8 cellular contexts compared by ENCODE assay signal in genomic region chr12:51891843-51892242, GRCh38. TPM values are rescaled to one million over a fixed set of nuclear protein-coding genes. Genes with fewer than 3 reads are reported as not detected.
DNase-seq lines count a peak whose midpoint lies in the region; ATAC-seq, FAIRE-seq and TF ChIP-seq lines count a peak whose summit lies in the region.

No MANE protein-coding gene starts in this region.

- no peak for TF ChIP-seq EP300 in K562 (IDR thresholded peaks at IDR 0.05; ENCODE audit: low read length)

- TF ChIP-seq POLR2A in HCT116 (IDR thresholded peaks at IDR 0.05; ENCODE audit: borderline replicate concordance, extremely low read depth, insufficient read depth, insufficient read length) (no peak), K562 (conservative IDR thresholded peaks at IDR 0.05) (no peak)

- in situ Hi-C loops in K562 (cut with MboI), result loop anchor here (5.0 kb wide), 1 partner anchor 85 kb away; no protein-coding TSS in a partner anchor

- FAIRE-seq in K562 (lab: Jason Lieb, UNC), result peak; percentile 6

- H3K4me3 ChIP-seq in BE2C (ENCODE audit: low read depth, low read length) (no peak overlapping the region), HCT116 (replicated peaks in 1 of 2; ENCODE audit: low read depth in 1 of 2, low read length in 2 of 2) (no peak overlapping the region), K562 (no peak overlapping the region)

- TF ChIP-seq CTCF in BE2C (IDR thresholded peaks at IDR 0.05; ENCODE audit: low read depth, low read length) (peak; percentile 44; the same call in 1 of the 2 replicates), HCT116 (IDR thresholded peaks at IDR 0.05 in 2 of 3, conservative IDR thresholded peaks at IDR 0.05 in 1 of 3; ENCODE audit: borderline replicate concordance in 1 of 3, insufficient read depth in 1 of 3, low read depth in 2 of 3, low read length in 2 of 3) (peak; percentile 32 to 53 (median 35); a peak in 5 of 6 replicates), K562 (IDR thresholded peaks at IDR 0.05 in 2 of 3, conservative IDR thresholded peaks at IDR 0.05 in 1 of 3; ENCODE audit: insufficient read depth in 2 of 3, low read depth in 1 of 3, low read length in 3 of 3) (peak in 2 of 3 experiments; percentile 16 to 56; a peak in 3 of 6 replicates), nephron (IDR thresholded peaks at IDR 0.05; ENCODE audit: unreplicated experiment in 3 of 3) (peak; percentile 33 to 54 (median 39))

- H3K79me2 ChIP-seq in HCT116 (ENCODE audit: insufficient read depth, low read length), result no peaks in the 10 kb centered on the region
- no peaks in the 10 kb centered on the region for H3K79me2 ChIP-seq in K562 (ENCODE audit: control insufficient read depth, insufficient read depth, low read length)

- H3K4me2 ChIP-seq in HCT116 (ENCODE audit: low read length), result no peak overlapping the region
- no peak overlapping the region for H3K4me2 ChIP-seq in K562 (ENCODE audit: insufficient read depth, low read length)

- POLR2A ChIA-PET in HCT116 (lab: Charles Lee) (no interaction called here), K562 (lab: Yijun Ruan, JAX) (interaction anchor here (0.7 kb wide), 1 partner anchor 14 kb away, joined by 3 read pairs; no protein-coding TSS in a partner anchor)

- BruUV-seq in HCT116 (replicated peaks; lab: Mats Ljungman, UMichigan), result no TSS peak
- BruUV-seq in K562 (replicated peaks; lab: Mats Ljungman, UMichigan), result no TSS peak

- no peaks in the 10 kb centered on the region for H3K36me3 Mint-ChIP-seq in nephron (ENCODE audit: low read depth)

- intact Hi-C loops in HCT116 (cut with micrococcal nuclease) (loop anchor here (5.0 kb wide), 1 partner anchor 130 kb away; no protein-coding TSS in a partner anchor), K562 (cut with micrococcal nuclease) (no loop called here)

- no peak for DNase-seq in BE2C
- DNase-seq in HCT116 (ENCODE audit: low read depth, low spot score), result no peak
- DNase-seq in K562 (ENCODE audit: extremely low read depth in 1 of 4, low spot score in 3 of 4), result peak in 2 of 4 experiments; percentile 51 to 63
- DNase-seq in GM19238 (ENCODE audit: insufficient read length, low spot score), result no peak
- DNase-seq in NCI-H510A (lab: John Stamatoyannopoulos, UW), result no peak
- DNase-seq in SKM-1 (lab: John Stamatoyannopoulos, UW; ENCODE audit: unreplicated experiment), result no peak

- no peak for ATAC-seq in HCT116
- ATAC-seq in K562, result no peak
- ATAC-seq in HG03521 (IDR thresholded peaks at IDR 0.05; ENCODE audit: unreplicated experiment), result no peak

- H3K36me3 ChIP-seq in BE2C (no peaks in the 10 kb centered on the region), HCT116 (ENCODE audit: control insufficient read depth in 1 of 2, insufficient read depth in 2 of 2, low read length in 2 of 2) (no peaks in the 10 kb centered on the region), K562 (ENCODE audit: control insufficient read depth, insufficient read depth, low read length) (no peaks in the 10 kb centered on the region)

- no peak overlapping the region for H3K27ac Mint-ChIP-seq in nephron

- RAD21 ChIA-PET in HCT116 (lab: Charles Lee; ENCODE audit: low non-redundant PET in 1 of 2, low total read pairs in 2 of 2, uncharacterized antibody in 2 of 2, unreplicated experiment in 2 of 2), result interaction anchor here in 1 of 2 experiments (0.9 kb wide), 1 partner anchor 31 kb away, joined by 5 read pairs; no protein-coding TSS in a partner anchor

- H3K9ac ChIP-seq in HCT116 (ENCODE audit: low read length) (no peak overlapping the region), K562 (ENCODE audit: insufficient read depth in 1 of 2, low read depth in 2 of 2, low read length in 2 of 2) (no peak overlapping the region)

- peaks cover 10% of the 10 kb centered on the region for H3K4me1 Mint-ChIP-seq in nephron

- CTCF ChIA-PET in HCT116 (lab: Charles Lee) (interaction anchor here (0.7 to 3.9 kb wide), 6 partner anchors 85 to 137 kb away, joined by 3 to 36 read pairs (median 3); no protein-coding TSS in a partner anchor), K562 (lab: Yijun Ruan, JAX; ENCODE audit: low intra/inter-chr PET ratio) (interaction anchor here (0.7 to 1.7 kb wide), 4 partner anchors 18 to 132 kb away, joined by 4 to 7 read pairs (median 6); no protein-coding TSS in a partner anchor)

- TF ChIP-seq RAD21 in HCT116 (IDR thresholded peaks at IDR 0.05; ENCODE audit: low read depth) (peak; percentile 51), K562 (CRISPR knock-in tag; conservative IDR thresholded peaks at IDR 0.05 in 1 of 2, IDR thresholded peaks at IDR 0.05 in 1 of 2) (peak; percentile 29 to 60; a peak in 2 of 4 replicates)

- H3K9me1 ChIP-seq in K562 (ENCODE audit: control insufficient read depth, insufficient read depth, low read length), result no peaks in the 10 kb centered on the region

- no peak overlapping the region for H3K4me3 Mint-ChIP-seq in nephron

- H3K27me3 ChIP-seq in BE2C (no peaks in the 10 kb centered on the region), HCT116 (ENCODE audit: insufficient read depth, low read length) (no peaks in the 10 kb centered on the region), K562 (ENCODE audit: control insufficient read depth in 2 of 2, insufficient read depth in 2 of 2, low read length in 2 of 2) (no peaks in the 10 kb centered on the region)

- H3K27me3 Mint-ChIP-seq in nephron (ENCODE audit: low read depth), result peaks cover 10% of the 10 kb centered on the region

- H3K9me2 ChIP-seq in HCT116 (ENCODE audit: insufficient read depth), result no peaks in the 10 kb centered on the region

- peaks cover 13% of the 10 kb centered on the region for H3K4me1 ChIP-seq in BE2C
- peaks cover 0 to 8% of the 10 kb centered on the region in 2 experiments; a peak in 2 of 4 replicates for H3K4me1 ChIP-seq in HCT116 (ENCODE audit: control insufficient read depth in 1 of 2, insufficient read depth in 2 of 2, low read length in 2 of 2)
- H3K4me1 ChIP-seq in K562 (replicated peaks in 1 of 2; ENCODE audit: control insufficient read depth in 2 of 2, insufficient read depth in 2 of 2, low read length in 2 of 2), result peaks cover 2 to 33% of the 10 kb centered on the region in 2 experiments; a peak in 3 of 5 replicates

- H3K27ac ChIP-seq in HCT116 (ENCODE audit: low read depth, low read length) (no peak overlapping the region), K562 (ENCODE audit: extremely low read depth, low read depth, low read length) (no peak overlapping the region)

- no peaks in the 10 kb centered on the region for H3K9me3 ChIP-seq in BE2C
- H3K9me3 ChIP-seq in HCT116 (ENCODE audit: control insufficient read depth in 1 of 2, insufficient read depth in 1 of 2, low read depth in 1 of 2, low read length in 2 of 2), result no peaks in the 10 kb centered on the region
- H3K9me3 ChIP-seq in K562 (replicated peaks; ENCODE audit: control insufficient read depth, insufficient read depth, low read depth, low read length), result no peaks in the 10 kb centered on the region

- no peaks in the 10 kb centered on the region for H3K9me3 Mint-ChIP-seq in nephron

- H4K20me1 ChIP-seq in HCT116 (ENCODE audit: insufficient read depth) (no peaks in the 10 kb centered on the region), K562 (replicated peaks; ENCODE audit: control insufficient read depth, insufficient read depth, low read length) (no peaks in the 10 kb centered on the region)

- H2AFZ ChIP-seq in HCT116 (ENCODE audit: low read depth, low read length, poor library complexity, severe bottlenecking) (no peak overlapping the region), K562 (ENCODE audit: low read depth, low read length) (no peak overlapping the region)

RNA-seq across cellular contexts. Expression of gene ANKRD33, which starts 3.9 kb away (rescaled TPM):
- not detected for polyA plus RNA-seq in BE2C (2012; ENCODE audit: insufficient read depth, insufficient read length, low read depth)
- total RNA-seq in HCT116 (2021; ENCODE audit: unreplicated experiment), result not detected
- polyA plus RNA-seq in HCT116 (2012), result 0.04 and 0.05 TPM in 2 replicates
- total RNA-seq in K562 (2011; cell fraction: chromatin; rRNA removed; ENCODE audit: low replicate concordance), result 0.21 and 0.51 TPM in 2 replicates
- total RNA-seq in K562 (2011; cell fraction: nucleolus; rRNA removed), result 0.39 and 0.50 TPM in 2 replicates
- total RNA-seq in K562 (2011; cell fraction: nucleoplasm; rRNA removed), result 0.31 and 0.37 TPM in 2 replicates
- not detected in 2 replicates for total RNA-seq in K562 (2014; rRNA removed)
- total RNA-seq in K562 (2014; rRNA removed; fragmentation: Illumina TruSeq; extraction: Trizol), result 0.07 and 0.10 TPM in 2 replicates
- 0.11 and 0.23 TPM in 2 replicates for total RNA-seq in K562 (2015; rRNA removed; fragmentation: Illumina TruSeq; extraction: Trizol)
- total RNA-seq in K562 (2021), result 0.20 TPM in 1 of 2 replicates, not detected in the other
- polyA plus RNA-seq in K562 (2011; rRNA removed), result 0.06 and 0.08 TPM in 2 replicates
- 0.04 TPM in 1 of 2 replicates, not detected in the other for polyA plus RNA-seq in K562 (2011; cell fraction: cytosol; rRNA removed)
- 0.18 and 0.47 TPM in 2 replicates for polyA plus RNA-seq in K562 (2011; cell fraction: nucleus; rRNA removed)
- polyA plus RNA-seq in K562 (2012), result 0.17 and 3.1 TPM in 2 replicates
- 0.04 TPM in 1 of 2 replicates, not detected in the other for polyA plus RNA-seq in K562 (2014; fragmentation: Illumina TruSeq; extraction: Trizol)
- not detected for polyA plus RNA-seq in K562 (2014; fragmentation: Nextera tagmentation; extraction: Ambion mirVana)
- 0.11 TPM in 1 of 2 replicates, not detected in the other for polyA plus RNA-seq in K562 (2014; rRNA removed)
- not detected in 2 replicates for polyA minus RNA-seq in K562 (2011; rRNA and poly(A)+ RNA removed)
- not detected in 2 replicates for polyA minus RNA-seq in K562 (2011; cell fraction: cytosol; rRNA and poly(A)+ RNA removed)
- polyA minus RNA-seq in K562 (2011; cell fraction: nucleus; rRNA and poly(A)+ RNA removed), result 0.27 and 0.44 TPM in 2 replicates

RNA-seq across cellular contexts. Expression of gene ACVRL1, which starts 15.5 kb away (rescaled TPM):
- polyA plus RNA-seq in BE2C (2012; ENCODE audit: insufficient read depth, insufficient read length, low read depth), result 68.1 TPM
- total RNA-seq in HCT116 (2021; ENCODE audit: unreplicated experiment) (2.5 TPM), K562 (2014; rRNA removed) (0.20 and 0.91 TPM in 2 replicates), K562 (2014; rRNA removed; fragmentation: Illumina TruSeq; extraction: Trizol) (0.06 and 0.22 TPM in 2 replicates), K562 (2015; rRNA removed; fragmentation: Illumina TruSeq; extraction: Trizol) (0.36 and 0.87 TPM in 2 replicates), K562 (2021) (1.3 and 1.4 TPM in 2 replicates)
- polyA plus RNA-seq in HCT116 (2012), result 1.6 and 1.8 TPM in 2 replicates
- 1.3 and 3.5 TPM in 2 replicates for total RNA-seq in K562 (2011; cell fraction: chromatin; rRNA removed; ENCODE audit: low replicate concordance)
- total RNA-seq in K562 (2011; cell fraction: nucleolus; rRNA removed), result 2.1 and 2.7 TPM in 2 replicates
- 1.2 and 2.4 TPM in 2 replicates for total RNA-seq in K562 (2011; cell fraction: nucleoplasm; rRNA removed)
- polyA plus RNA-seq in K562 (2011; rRNA removed) (0.26 and 0.83 TPM in 2 replicates), K562 (2014; fragmentation: Illumina TruSeq; extraction: Trizol) (0.30 and 0.71 TPM in 2 replicates), K562 (2014; fragmentation: Nextera tagmentation; extraction: Ambion mirVana) (under 1 TPM; 0.07 to 0.11 TPM), K562 (2014; rRNA removed) (0.42 and 0.45 TPM in 2 replicates)
- polyA plus RNA-seq in K562 (2011; cell fraction: cytosol; rRNA removed), result 0.39 and 0.47 TPM in 2 replicates
- 2.0 and 2.1 TPM in 2 replicates for polyA plus RNA-seq in K562 (2011; cell fraction: nucleus; rRNA removed)
- polyA plus RNA-seq in K562 (2012), result 1.2 and 5.1 TPM in 2 replicates
- 0.28 and 1.2 TPM in 2 replicates for polyA minus RNA-seq in K562 (2011; rRNA and poly(A)+ RNA removed)
- not detected in 2 replicates for polyA minus RNA-seq in K562 (2011; cell fraction: cytosol; rRNA and poly(A)+ RNA removed)
- 0.94 and 1.7 TPM in 2 replicates for polyA minus RNA-seq in K562 (2011; cell fraction: nucleus; rRNA and poly(A)+ RNA removed)

RNA-seq across cellular contexts. Expression of gene FIGNL2, which starts 43.3 kb away (rescaled TPM):
- polyA plus RNA-seq in BE2C (2012; ENCODE audit: insufficient read depth, insufficient read length, low read depth), result 0.94 TPM
- total RNA-seq in HCT116 (2021; ENCODE audit: unreplicated experiment) (0.27 TPM), K562 (2014; rRNA removed) (not detected in 2 replicates), K562 (2014; rRNA removed; fragmentation: Illumina TruSeq; extraction: Trizol) (not detected in 2 replicates), K562 (2015; rRNA removed; fragmentation: Illumina TruSeq; extraction: Trizol) (not detected in 2 replicates), K562 (2021) (not detected in 2 replicates)
- 0.04 and 0.05 TPM in 2 replicates for polyA plus RNA-seq in HCT116 (2012)
- total RNA-seq in K562 (2011; cell fraction: chromatin; rRNA removed; ENCODE audit: low replicate concordance), result 0.07 TPM in 1 of 2 replicates, not detected in the other
- 0.17 TPM in 1 of 2 replicates, not detected in the other for total RNA-seq in K562 (2011; cell fraction: nucleolus; rRNA removed)
- total RNA-seq in K562 (2011; cell fraction: nucleoplasm; rRNA removed), result not detected in 2 replicates
- polyA plus RNA-seq in K562 (2011; rRNA removed) (0.01 TPM in 1 of 2 replicates, not detected in the other), K562 (2014; fragmentation: Illumina TruSeq; extraction: Trizol) (not detected in 2 replicates), K562 (2014; fragmentation: Nextera tagmentation; extraction: Ambion mirVana) (not detected), K562 (2014; rRNA removed) (not detected in 2 replicates)
- 0.01 TPM in 1 of 2 replicates, not detected in the other for polyA plus RNA-seq in K562 (2011; cell fraction: cytosol; rRNA removed)
- 0.04 TPM in 1 of 2 replicates, not detected in the other for polyA plus RNA-seq in K562 (2011; cell fraction: nucleus; rRNA removed)
- polyA plus RNA-seq in K562 (2012), result not detected in 2 replicates
- not detected in 2 replicates for polyA minus RNA-seq in K562 (2011; rRNA and poly(A)+ RNA removed)
- not detected in 2 replicates for polyA minus RNA-seq in K562 (2011; cell fraction: cytosol; rRNA and poly(A)+ RNA removed)
- not detected in 2 replicates for polyA minus RNA-seq in K562 (2011; cell fraction: nucleus; rRNA and poly(A)+ RNA removed)

RNA-seq across cellular contexts. Expression of gene ACVR1B, which starts 59.7 kb away (rescaled TPM):
- 82.0 TPM for polyA plus RNA-seq in BE2C (2012; ENCODE audit: insufficient read depth, insufficient read length, low read depth)
- total RNA-seq in HCT116 (2021; ENCODE audit: unreplicated experiment) (22.7 TPM), K562 (2014; rRNA removed) (6.8 and 8.6 TPM in 2 replicates), K562 (2014; rRNA removed; fragmentation: Illumina TruSeq; extraction: Trizol) (5.9 and 6.7 TPM in 2 replicates), K562 (2015; rRNA removed; fragmentation: Illumina TruSeq; extraction: Trizol) (5.9 and 6.9 TPM in 2 replicates), K562 (2021) (10.3 and 15.1 TPM in 2 replicates)
- 16.8 and 17.6 TPM in 2 replicates for polyA plus RNA-seq in HCT116 (2012)
- total RNA-seq in K562 (2011; cell fraction: chromatin; rRNA removed; ENCODE audit: low replicate concordance), result 23.4 and 35.1 TPM in 2 replicates
- 25.7 and 30.9 TPM in 2 replicates for total RNA-seq in K562 (2011; cell fraction: nucleolus; rRNA removed)
- 34.2 and 41.3 TPM in 2 replicates for total RNA-seq in K562 (2011; cell fraction: nucleoplasm; rRNA removed)
- polyA plus RNA-seq in K562 (2011; rRNA removed) (8.0 and 8.4 TPM in 2 replicates), K562 (2014; fragmentation: Illumina TruSeq; extraction: Trizol) (9.9 and 10.8 TPM in 2 replicates), K562 (2014; fragmentation: Nextera tagmentation; extraction: Ambion mirVana) (under 1 TPM; 0.97 to 0.98 TPM), K562 (2014; rRNA removed) (7.2 and 11.3 TPM in 2 replicates)
- polyA plus RNA-seq in K562 (2011; cell fraction: cytosol; rRNA removed), result 7.8 and 8.1 TPM in 2 replicates
- 11.1 and 12.6 TPM in 2 replicates for polyA plus RNA-seq in K562 (2011; cell fraction: nucleus; rRNA removed)
- 7.8 and 12.4 TPM in 2 replicates for polyA plus RNA-seq in K562 (2012)
- polyA minus RNA-seq in K562 (2011; rRNA and poly(A)+ RNA removed), result 12.3 and 13.4 TPM in 2 replicates
- polyA minus RNA-seq in K562 (2011; cell fraction: cytosol; rRNA and poly(A)+ RNA removed), result 5.4 and 7.0 TPM in 2 replicates
- 4.3 and 6.0 TPM in 2 replicates for polyA minus RNA-seq in K562 (2011; cell fraction: nucleus; rRNA and poly(A)+ RNA removed)
